8 cellular contexts compared by ENCODE assay signal in genomic region chr5:132259061-132259851, GRCh38. TPM values are rescaled to one million over a fixed set of nuclear protein-coding genes. Genes with fewer than 3 reads are reported as not detected.
DNase-seq lines count a peak whose midpoint lies in the region; ATAC-seq, FAIRE-seq and TF ChIP-seq lines count a peak whose summit lies in the region.

No MANE protein-coding gene starts in this region.

- no peak for FAIRE-seq in bronchial epithelial cell (lab: Jason Lieb, UNC)
- FAIRE-seq in GM19239 (lab: Jason Lieb, UNC), result no peak

- ATAC-seq in left lung (peak; percentile 26), thoracic aorta (ENCODE audit: insufficient number of reproducible peaks, low FRiP score, low read depth) (peak; percentile 16)

- H3K27ac ChIP-seq in left lung (peak overlapping the region in 1 of 2 donors; percentile 77), thoracic aorta (peak overlapping the region; percentile 91 to 98)

- intact Hi-C loops in left lung (cut with DNase I), result no loop called here

- peaks cover 32% of the 10 kb centered on the region for H3K36me3 ChIP-seq in MG63
- peaks cover 3% of the 10 kb centered on the region for H3K36me3 ChIP-seq in bronchial epithelial cell (ENCODE audit: control insufficient read depth, insufficient read depth, low read length)
- no peaks in the 10 kb centered on the region for H3K36me3 ChIP-seq in left lung
- no peaks in the 10 kb centered on the region for H3K36me3 ChIP-seq in thoracic aorta

- H3K9me3 ChIP-seq in MG63, result no peaks in the 10 kb centered on the region
- H3K9me3 ChIP-seq in left lung, result no peaks in the 10 kb centered on the region
- H3K9me3 ChIP-seq in thoracic aorta, result no peaks in the 10 kb centered on the region

- DNase-seq in MG63 (peak; percentile 68), bronchial epithelial cell (ENCODE audit: low read depth) (peak; percentile 76), left lung (peak in 1 of 2 donors; percentile 56), thoracic aorta (ENCODE audit: low spot score) (no peak), GM19239 (ENCODE audit: insufficient read length, low spot score) (no peak), CD1c-positive myeloid dendritic cell (ENCODE audit: extremely low spot score) (no peak)
- DNase-seq in stimulated activated CD4-positive, alpha-beta T cell treated with anti-CD3 and anti-CD28 coated beads, Interleukin-4, amount 100 ng/mL, for 24 hours, result no peak
- no peak for DNase-seq in stimulated activated naive CD4-positive, alpha-beta T cell treated with Interleukin-2 at 50 U/mL for 16 hours (lab: John Stamatoyannopoulos, UW)

- H3K4me1 ChIP-seq in left lung (peaks cover 12 to 31% of the 10 kb centered on the region in 2 donors), thoracic aorta (ENCODE audit: control insufficient read depth in 1 of 2, low read depth in 2 of 2) (peaks cover 37 to 73% of the 10 kb centered on the region in 2 donors)

- TF ChIP-seq CTCF in bronchial epithelial cell (IDR thresholded peaks at IDR 0.05; ENCODE audit: insufficient read depth, low read length, severe bottlenecking) (no peak), left lung (IDR thresholded peaks at IDR 0.05) (no peak), thoracic aorta (IDR thresholded peaks at IDR 0.05) (no peak)

- H3K27me3 ChIP-seq in MG63 (no peaks in the 10 kb centered on the region), bronchial epithelial cell (ENCODE audit: control insufficient read depth, insufficient read depth, low read length) (no peaks in the 10 kb centered on the region), left lung (peaks cover 0 to 24% of the 10 kb centered on the region in 2 donors), thoracic aorta (replicated peaks; ENCODE audit: insufficient read depth) (no peaks in the 10 kb centered on the region)

- H3K4me3 ChIP-seq in MG63 (peak overlapping the region; percentile 79), bronchial epithelial cell (ENCODE audit: low read depth, low read length) (peak overlapping the region; percentile 70), left lung (no peak overlapping the region), thoracic aorta (peak overlapping the region; percentile 84)

RNA-seq across cellular contexts. Expression of gene PDLIM4, which starts 1.8 kb away (rescaled TPM):
- 71.1 and 130 TPM in 2 replicates for total RNA-seq in MG63 (2014; rRNA removed; shearing (Covaris generic); ENCODE audit: low replicate concordance)
- total RNA-seq in bronchial epithelial cell (12.9 and 18.8 TPM in 2 replicates), left lung (10 to 100 TPM in 1 of 2 donors, 1 to 10 TPM in 1; 7.7 to 13.5 TPM), thoracic aorta (10 to 100 TPM; 50.6 to 81.0 TPM)

RNA-seq across cellular contexts. Expression of gene P4HA2, which starts 31.6 kb away (rescaled TPM):
- total RNA-seq in MG63 (2014; rRNA removed; shearing (Covaris generic); ENCODE audit: low replicate concordance), result 71.0 and 96.8 TPM in 2 replicates
- total RNA-seq in bronchial epithelial cell, result 174 and 190 TPM in 2 replicates
- total RNA-seq in left lung, result 10 to 100 TPM; 58.5 to 81.9 TPM
- 10 to 100 TPM; 31.3 to 47.7 TPM for total RNA-seq in thoracic aorta

RNA-seq across cellular contexts. Expression of gene SLC22A4, which starts 34.9 kb away (rescaled TPM):
- 0.03 and 0.35 TPM in 2 replicates for total RNA-seq in MG63 (2014; rRNA removed; shearing (Covaris generic); ENCODE audit: low replicate concordance)
- 0.13 and 0.26 TPM in 2 replicates for total RNA-seq in bronchial epithelial cell
- 10 to 100 TPM in 1 of 2 donors, 1 to 10 TPM in 1; 1.0 to 10.3 TPM for total RNA-seq in left lung
- 1 to 10 TPM in 1 of 2 donors, under 1 TPM in 1; 0.14 to 2.1 TPM for total RNA-seq in thoracic aorta

Comparison
In these comparisons a context has a peak if more than half of its experiments do, and no peak if none do; other contexts are left out.
1. DNase-seq: peak in MG63 (single experiment) and bronchial epithelial cell (single experiment); none in thoracic aorta (single experiment), GM19239 (single experiment), CD1c-positive myeloid dendritic cell (single experiment), stimulated activated CD4-positive, alpha-beta T cell treated with anti-CD3 and anti-CD28 coated beads, Interleukin-4, amount 100 ng/mL, for 24 hours (single experiment) and stimulated activated naive CD4-positive, alpha-beta T cell treated with Interleukin-2 at 50 U/mL for 16 hours (single experiment).
2. H3K4me3 ChIP-seq: peak in MG63 (single experiment), bronchial epithelial cell (single experiment) and thoracic aorta (single experiment); none in left lung (0 of 2).